ENCODE assay signal across 11 cellular contexts in the genomic region with DNA sequence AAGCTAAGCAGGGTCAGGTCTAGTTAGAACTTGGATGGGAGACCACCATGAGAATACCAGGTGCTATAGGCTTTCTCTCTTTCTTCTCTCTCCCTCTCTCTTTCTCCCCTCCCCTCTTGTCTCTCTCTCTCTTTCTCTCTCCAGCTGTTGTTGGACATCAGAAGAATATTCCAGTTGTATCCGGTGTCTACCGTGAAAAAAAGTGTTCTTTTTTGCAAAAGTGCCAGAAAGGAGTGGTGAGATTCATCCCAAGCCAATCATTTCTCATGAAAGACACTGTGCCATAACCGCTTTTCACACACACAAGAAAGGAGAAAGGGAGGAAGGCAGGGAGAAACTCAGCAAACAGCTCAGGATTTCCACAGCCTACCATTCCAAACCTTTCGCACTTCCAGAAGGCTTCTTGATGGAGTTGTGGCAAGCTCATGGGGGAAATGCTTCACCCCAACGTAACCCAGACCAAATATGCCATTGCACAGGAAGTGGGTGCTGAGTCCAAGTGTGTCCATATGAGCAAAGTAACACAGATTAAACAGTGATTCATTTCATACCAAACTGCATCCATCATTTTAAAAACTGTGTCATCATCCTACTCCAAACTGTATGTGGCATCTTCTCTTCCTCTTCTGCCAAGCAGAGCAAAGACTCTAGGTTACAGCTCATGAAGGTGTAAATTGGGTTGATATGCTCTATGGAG.
DNase-seq lines count a peak whose midpoint lies in the region; ATAC-seq and TF ChIP-seq lines count a peak whose summit lies in the region.
"Had no signal": no experiment of that assay in that cellular context is flagged by ENCODE, and none has a peak within 500 bp of the region (broad histone marks: within the 10 kb centered on the region; RNA-seq: fewer than 3 reads in every experiment).

No MANE protein-coding gene starts in this region.

- no peaks in the 10 kb centered on the region for H3K36me3 ChIP-seq in HCT116 (ENCODE audit: control insufficient read depth in 1 of 2, insufficient read depth in 2 of 2, low read length in 2 of 2)

- no peaks in the 10 kb centered on the region for H3K9me2 ChIP-seq in HCT116 (ENCODE audit: insufficient read depth)

- RAD21 ChIA-PET in HCT116 (lab: Charles Lee; ENCODE audit: low non-redundant PET in 1 of 2, low total read pairs in 2 of 2, uncharacterized antibody in 2 of 2, unreplicated experiment in 2 of 2), result no interaction called here

- H3K79me2 ChIP-seq in HCT116 (ENCODE audit: insufficient read depth, low read length), result peaks cover 59% of the 10 kb centered on the region

- TF ChIP-seq CTCF in AG04450 (IDR thresholded peaks at IDR 0.05; ENCODE audit: low read depth, low read length) (no peak), HCT116 (IDR thresholded peaks at IDR 0.05 in 2 of 3, conservative IDR thresholded peaks at IDR 0.05 in 1 of 3; ENCODE audit: borderline replicate concordance in 1 of 3, insufficient read depth in 1 of 3, low read depth in 2 of 3, low read length in 2 of 3) (no peak)

- no peak for TF ChIP-seq POLR2A in HCT116 (IDR thresholded peaks at IDR 0.05; ENCODE audit: borderline replicate concordance, extremely low read depth, insufficient read depth, insufficient read length)

- H3K9ac ChIP-seq in HCT116 (ENCODE audit: low read length), result peak overlapping the region; percentile 42

- H3K4me2 ChIP-seq in HCT116 (ENCODE audit: low read length), result peak overlapping the region; percentile 66

- intact Hi-C loops in HCT116 (cut with micrococcal nuclease) (loop anchor here (5.0 kb wide), 1 partner anchor 172 kb away; no protein-coding TSS in a partner anchor), Right ventricle myocardium inferior (cut with DNase I) (no loop called here)

- POLR2A ChIA-PET in AG04450 (lab: Yijun Ruan, JAX) (interaction anchor here (1.0 to 1.1 kb wide), 2 partner anchors 165 to 267 kb away, joined by 3 to 5 read pairs; partner anchors contain the start of gene UCHL1), HCT116 (lab: Charles Lee) (interaction anchor here (0.6 to 1.1 kb wide), 2 partner anchors 157 to 170 kb away, joined by 4 to 6 read pairs; no protein-coding TSS in a partner anchor)

- peaks cover 47 to 61% of the 10 kb centered on the region in 2 experiments for H3K4me1 ChIP-seq in HCT116 (ENCODE audit: control insufficient read depth in 1 of 2, insufficient read depth in 2 of 2, low read length in 2 of 2)

- TF ChIP-seq RAD21 in HCT116 (IDR thresholded peaks at IDR 0.05; ENCODE audit: low read depth), result peak; percentile 21; the same call in 1 of the 2 replicates

- peak overlapping the region; percentile 79 for H3K27ac ChIP-seq in AG04450 (ENCODE audit: low read depth, low read length)
- H3K27ac ChIP-seq in HCT116 (ENCODE audit: low read depth, low read length), result peak overlapping the region; percentile 19; the same call in 1 of the 2 replicates
- H3K27ac ChIP-seq: body of pancreas had no signal

- H3K27me3 ChIP-seq in AG04450 (ENCODE audit: control insufficient read depth, insufficient read depth, low read length) (no peaks in the 10 kb centered on the region), HCT116 (ENCODE audit: insufficient read depth, low read length) (no peaks in the 10 kb centered on the region)
- H3K27me3 ChIP-seq: body of pancreas had no signal

- TSS peak; percentile 41 for BruUV-seq in HCT116 (replicated peaks; lab: Mats Ljungman, UMichigan)

- no peaks in the 10 kb centered on the region for H3K9me3 ChIP-seq in AG04450 (ENCODE audit: control insufficient read depth, insufficient read depth, low read length)
- H3K9me3 ChIP-seq in HCT116 (ENCODE audit: control insufficient read depth in 1 of 2, insufficient read depth in 1 of 2, low read depth in 1 of 2, low read length in 2 of 2), result no peaks in the 10 kb centered on the region
- H3K9me3 ChIP-seq: body of pancreas had no signal

- H2AFZ ChIP-seq in HCT116 (ENCODE audit: low read depth, low read length, poor library complexity, severe bottlenecking), result no peak overlapping the region

- H3K4me3 ChIP-seq in AG04450 (ENCODE audit: low read depth, low read length) (no peak overlapping the region), HCT116 (replicated peaks in 1 of 2; ENCODE audit: low read depth in 1 of 2, low read length in 2 of 2) (peak overlapping the region in 1 of 2 experiments; percentile 19; a peak in 2 of 4 replicates)
- H3K4me3 ChIP-seq: body of pancreas had no signal

- peak; percentile 84 for DNase-seq in AG04450 (ENCODE audit: low read depth, low spot score)
- DNase-seq in HCT116 (ENCODE audit: low read depth, low spot score), result peak; percentile 73
- peak; percentile 12 for DNase-seq in SW480 (ENCODE audit: low spot score)
- peak; percentile 74 for DNase-seq in hepatic stellate cell (ENCODE audit: low spot score)
- no peak for DNase-seq in Right ventricle myocardium inferior (ENCODE audit: missing footprints)
- no peak for DNase-seq in NCI-H2029 treated with DMSO at 0.1 percent for 48 hours (lab: John Stamatoyannopoulos, UW)
- DNase-seq: body of pancreas, DMS79, NCI-H1436 treated with DMSO at 0.1 percent for 48 hours had no signal

- no peaks in the 10 kb centered on the region for H4K20me1 ChIP-seq in HCT116 (ENCODE audit: insufficient read depth)

- peak; percentile 63 for ATAC-seq in HCT116
- no peak for ATAC-seq in GM21515 (IDR thresholded peaks at IDR 0.05; ENCODE audit: unreplicated experiment)
- no peak for ATAC-seq in Right ventricle myocardium inferior
- ATAC-seq in GM19351 (IDR thresholded peaks at IDR 0.05; ENCODE audit: unreplicated experiment), result no peak
- ATAC-seq: body of pancreas had no signal

- CTCF ChIA-PET in AG04450 (lab: Charles Lee) (interaction anchor here (0.6 to 2.3 kb wide), 3 partner anchors 11 to 27 kb away, joined by 3 to 14 read pairs (median 8); no protein-coding TSS in a partner anchor), HCT116 (lab: Charles Lee) (interaction anchor here (2.3 kb wide), 1 partner anchor 14 kb away, joined by 7 read pairs; no protein-coding TSS in a partner anchor)

TF ChIP-seq in HCT116, 20 proteins besides CTCF, POLR2A, EP300 and RAD21 (continues in another document):
- TF ChIP-seq ZNF274 (IDR thresholded peaks at IDR 0.05; ENCODE audit: low read depth, low read length), result no peak
- peak; percentile 83 for TF ChIP-seq CEBPB (IDR thresholded peaks at IDR 0.05; ENCODE audit: low read depth)
- no peak for TF ChIP-seq REST (IDR thresholded peaks at IDR 0.05; ENCODE audit: low read depth)
- TF ChIP-seq SRF (IDR thresholded peaks at IDR 0.05; ENCODE audit: low read depth), result peak; percentile 89
- TF ChIP-seq ELF1 (IDR thresholded peaks at IDR 0.05; ENCODE audit: borderline replicate concordance, low read depth), result no peak
- peak; percentile 90 for TF ChIP-seq JUND (IDR thresholded peaks at IDR 0.05)
- TF ChIP-seq EZH2 (IDR thresholded peaks at IDR 0.05), result no peak
- TF ChIP-seq ZBTB33 (IDR thresholded peaks at IDR 0.05; ENCODE audit: extremely low read depth, insufficient replicate concordance, low read length), result no peak
- TF ChIP-seq, protein P1, sequence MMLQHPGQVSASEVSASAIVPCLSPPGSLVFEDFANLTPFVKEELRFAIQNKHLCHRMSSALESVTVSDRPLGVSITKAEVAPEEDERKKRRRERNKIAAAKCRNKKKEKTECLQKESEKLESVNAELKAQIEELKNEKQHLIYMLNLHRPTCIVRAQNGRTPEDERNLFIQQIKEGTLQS (IDR thresholded peaks at IDR 0.05), result peak; percentile 83
- TF ChIP-seq YY1 (IDR thresholded peaks at IDR 0.05; ENCODE audit: extremely low read depth, insufficient replicate concordance, low read depth, low read length), result peak; percentile 10
- TF ChIP-seq ZFX (IDR thresholded peaks at IDR 0.05), result no peak
- no peak for TF ChIP-seq SIN3A (IDR thresholded peaks at IDR 0.05; ENCODE audit: low read depth)
- peak; percentile 58; the same call in 1 of the 2 replicates for TF ChIP-seq CBX3 (IDR thresholded peaks at IDR 0.05; ENCODE audit: low read depth)
- TF ChIP-seq EZH2phosphoT487 (IDR thresholded peaks at IDR 0.05; ENCODE audit: borderline replicate concordance), result no peak

Comparison
In these comparisons a context has a peak if more than half of its experiments do, and no peak if none do; other contexts are left out.
1. DNase-seq: peak in AG04450 (single experiment), HCT116 (single experiment), SW480 (single experiment) and hepatic stellate cell (single experiment); none in Right ventricle myocardium inferior (single experiment) and NCI-H2029 treated with DMSO at 0.1 percent for 48 hours (single experiment).